ENCODE assay signal across 9 cellular contexts in genomic region chr15:60081976-60082375, GRCh38.
"Had no signal": no experiment of that assay in that cellular context is flagged by ENCODE, and none has a peak within 500 bp of the region (broad histone marks: within the 10 kb centered on the region; RNA-seq: fewer than 3 reads in every experiment).

No MANE protein-coding gene starts in this region.

- H3K36me3 ChIP-seq: HAP-1 had no signal

- H3K4me3 ChIP-seq: HAP-1, K562 had no signal

- H3K9me3 Mint-ChIP-seq: HFFc6 had no signal

- H3K4me3 Mint-ChIP-seq: HFFc6 had no signal

- H3K9me3 ChIP-seq: HAP-1 had no signal

- H3K4me1 ChIP-seq: HAP-1 had no signal

- ATAC-seq: HCT116, K562 had no signal

- H3K27ac Mint-ChIP-seq: HFFc6 had no signal

- H3K27ac ChIP-seq: HL-60 had no signal

- DNase-seq: GOT3, H7, HFFc6, IMR-90, KG1 had no signal
